Comparison of ENCODE assay signal across 1 cellular context in the genomic region with DNA sequence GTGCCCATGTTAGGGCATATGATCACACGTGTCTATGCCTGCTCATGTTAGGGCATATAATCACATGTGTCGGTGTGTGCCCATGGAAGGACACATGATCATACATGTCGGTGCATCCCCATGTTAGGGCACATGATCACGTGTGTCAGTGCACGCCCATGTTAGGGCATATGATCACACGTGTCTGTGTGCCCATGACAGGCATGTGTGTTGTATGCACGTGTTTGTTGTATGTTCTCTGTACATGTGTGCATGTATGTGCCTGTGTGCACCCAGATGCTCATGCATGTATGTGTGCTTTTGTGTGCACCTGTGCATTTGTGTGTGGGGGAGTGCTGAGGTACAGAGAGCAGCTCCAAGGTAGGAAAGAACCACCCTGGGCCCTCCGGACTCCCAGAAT.
TF ChIP-seq lines count a peak whose summit lies in the region.

No MANE protein-coding gene starts in this region.

TF ChIP-seq in HCT116, 20 proteins besides CTCF, POLR2A, EP300 and RAD21 (continued from another document):
- TF ChIP-seq, protein P1, sequence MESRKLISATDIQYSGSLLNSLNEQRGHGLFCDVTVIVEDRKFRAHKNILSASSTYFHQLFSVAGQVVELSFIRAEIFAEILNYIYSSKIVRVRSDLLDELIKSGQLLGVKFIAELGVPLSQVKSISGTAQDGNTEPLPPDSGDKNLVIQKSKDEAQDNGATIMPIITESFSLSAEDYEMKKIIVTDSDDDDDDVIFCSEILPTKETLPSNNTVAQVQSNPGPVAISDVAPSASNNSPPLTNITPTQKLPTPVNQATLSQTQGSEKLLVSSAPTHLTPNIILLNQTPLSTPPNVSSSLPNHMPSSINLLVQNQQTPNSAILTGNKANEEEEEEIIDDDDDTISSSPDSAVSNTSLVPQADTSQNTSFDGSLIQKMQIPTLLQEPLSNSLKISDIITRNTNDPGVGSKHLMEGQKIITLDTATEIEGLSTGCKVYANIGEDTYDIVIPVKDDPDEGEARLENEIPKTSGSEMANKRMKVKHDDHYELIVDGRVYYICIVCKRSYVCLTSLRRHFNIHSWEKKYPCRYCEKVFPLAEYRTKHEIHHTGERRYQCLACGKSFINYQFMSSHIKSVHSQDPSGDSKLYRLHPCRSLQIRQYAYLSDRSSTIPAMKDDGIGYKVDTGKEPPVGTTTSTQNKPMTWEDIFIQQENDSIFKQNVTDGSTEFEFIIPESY (IDR thresholded peaks at IDR 0.05; ENCODE audit: extremely low read depth, insufficient replicate concordance, low read length), result no peak
TF ChIP-seq in HCT116: peak in this region for 0.
